ENCODE assay signal across 15 cellular contexts in the genomic region with DNA sequence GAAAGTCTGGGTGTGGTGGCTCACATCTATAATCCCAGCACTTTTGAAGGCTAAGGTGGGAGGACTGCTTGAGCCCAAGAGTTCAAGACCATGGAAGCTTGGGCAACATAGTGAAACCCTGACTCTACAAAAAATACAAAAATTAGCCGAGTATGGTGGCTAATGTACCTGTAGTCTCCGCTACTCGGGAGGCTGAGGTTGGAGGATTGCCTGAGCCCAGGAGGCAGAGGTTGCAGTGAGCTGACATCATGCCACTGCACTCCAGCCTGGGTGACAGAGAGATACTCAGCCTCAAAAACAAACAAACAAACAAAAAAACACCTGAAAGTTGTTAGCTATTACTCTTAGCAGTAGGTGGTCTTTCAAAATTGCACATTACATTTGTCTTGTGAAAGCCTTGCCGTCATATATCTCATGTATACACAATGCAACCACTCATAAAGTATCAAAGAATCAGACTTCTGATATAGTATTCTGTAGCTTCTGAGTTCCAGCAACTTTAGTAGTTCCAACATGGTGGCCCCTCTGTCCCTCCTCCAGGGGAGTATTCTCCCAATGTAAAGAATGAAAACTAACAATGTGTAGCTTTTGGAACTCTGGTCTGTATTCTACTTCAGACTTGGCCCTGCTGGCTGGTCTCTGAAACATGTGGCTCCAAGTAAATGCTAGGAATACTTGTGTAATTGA.
A peak's percentile ranks its signal among the peaks of the same experiment; 100 is the strongest.
DNase-seq lines count a peak whose midpoint lies in the region; ATAC-seq, FAIRE-seq and TF ChIP-seq lines count a peak whose summit lies in the region.
"Had no signal": no experiment of that assay in that cellular context is flagged by ENCODE, and none has a peak within 500 bp of the region (broad histone marks: within the 10 kb centered on the region; RNA-seq: fewer than 3 reads in every experiment).

No MANE protein-coding gene starts in this region.

- TF ChIP-seq CTCF in HepG2 (CRISPR knock-in tag; IDR thresholded peaks at IDR 0.05) (no peak), right lobe of liver (IDR thresholded peaks at IDR 0.05) (no peak), tibial artery (IDR thresholded peaks at IDR 0.05) (no peak)

- ATAC-seq in HepG2 (peak; percentile 82), right lobe of liver (no peak), HG02798 (IDR thresholded peaks at IDR 0.05; ENCODE audit: poor library complexity, unreplicated experiment) (peak; percentile 17), T-helper 17 cell (no peak)
- ATAC-seq: body of pancreas, Panc1 had no signal

- no peak overlapping the region for H2AFZ ChIP-seq in HepG2 (ENCODE audit: low read length)

- WGBS in HepG2 (ENCODE audit: low lambda C conversion rate), result 90% methylated on average over 4 of the region's 4 CpGs
- WGBS in right lobe of liver (ENCODE audit: insufficient coverage, low coverage, low lambda C conversion rate, missing lambda C conversion rate), result 50% methylated on average over 2 of the region's 4 CpGs

- H3K9ac ChIP-seq in HepG2 (ENCODE audit: insufficient read depth, low read depth, low read length), result peak overlapping the region; percentile 5; the same call in 1 of the 2 replicates

- in situ Hi-C loops in HepG2 (cut with HindIII; ENCODE audit: extremely low pct_ligation_motif_present, low pct_unique_long_range_greater_than_20kb), result no loop called here

- TF ChIP-seq EP300 in HepG2 (IDR thresholded peaks at IDR 0.05; ENCODE audit: low read depth in 2 of 2, low read length in 2 of 2), result no peak
- no peak for TF ChIP-seq EP300 in HepG2 (CRISPR knock-in tag; IDR thresholded peaks at IDR 0.05; ENCODE audit: borderline replicate concordance)

- peaks cover 30% of the 10 kb centered on the region for H3K4me1 Mint-ChIP-seq in T-helper 17 cell

- H3K27ac Mint-ChIP-seq in T-helper 17 cell, result peak overlapping the region; percentile 0

- peak overlapping the region; percentile 22 for H3K4me3 Mint-ChIP-seq in T-helper 17 cell

- no peak for TF ChIP-seq POLR2A in HepG2 (IDR thresholded peaks at IDR 0.05; ENCODE audit: insufficient read depth in 1 of 2, low read depth in 2 of 2, low read length in 2 of 2)
- TF ChIP-seq POLR2A in right lobe of liver (IDR thresholded peaks at IDR 0.05), result no peak

- H3K27me3 ChIP-seq in HepG2 (ENCODE audit: control insufficient read depth in 1 of 2, insufficient read depth in 2 of 2, low read length in 2 of 2) (no peaks in the 10 kb centered on the region), right lobe of liver (no peaks in the 10 kb centered on the region), tibial artery (no peaks in the 10 kb centered on the region)
- H3K27me3 ChIP-seq: body of pancreas, ovary, uterus had no signal

- no peaks in the 10 kb centered on the region for H3K27me3 Mint-ChIP-seq in T-helper 17 cell

- H3K79me2 ChIP-seq in HepG2 (ENCODE audit: insufficient read depth, low read length), result no peaks in the 10 kb centered on the region

- H3K36me3 Mint-ChIP-seq in T-helper 17 cell (ENCODE audit: low read depth), result peaks cover 10% of the 10 kb centered on the region

- no peak for DNase-seq in HepG2 (ENCODE audit: low spot score)
- DNase-seq in right lobe of liver, result no peak
- no peak for DNase-seq in T-helper 17 cell
- no peak for DNase-seq in NCI-H526 treated with DMSO at 0.1 percent for 48 hours (lab: John Stamatoyannopoulos, UW)
- no peak for DNase-seq in tibial artery
- no peak for DNase-seq in effector CD8-positive, alpha-beta T cell (lab: John Stamatoyannopoulos, UW)
- DNase-seq in central memory CD4-positive, alpha-beta T cell, result no peak
- DNase-seq: NCI-H2081 treated with DMSO at 0.1 percent for 48 hours, ovary, uterus had no signal

- CTCF ChIA-PET in HepG2 (lab: Yijun Ruan, JAX; ENCODE audit: low intra/inter-chr PET ratio, low total read pairs), result no interaction called here

- intact Hi-C loops in HepG2 (cut with micrococcal nuclease; ENCODE audit: unreplicated experiment), result no loop called here
- intact Hi-C loops in right lobe of liver (cut with DNase I), result no loop called here
- intact Hi-C loops in tibial artery (cut with DNase I; ENCODE audit: low total_unique reads), result no loop called here

- H3K4me3 ChIP-seq in HepG2 (replicated peaks in 1 of 3; ENCODE audit: insufficient read depth in 1 of 3, low read depth in 2 of 3, low read length in 3 of 3), result peak overlapping the region in 1 of 3 experiments; percentile 17; a peak in 1 of 6 replicates
- H3K4me3 ChIP-seq in right lobe of liver, result no peak overlapping the region
- H3K4me3 ChIP-seq in tibial artery, result no peak overlapping the region
- H3K4me3 ChIP-seq: body of pancreas, ovary, uterus had no signal

- TF ChIP-seq RAD21 in HepG2 (CRISPR knock-in tag; IDR thresholded peaks at IDR 0.05), result no peak

- POLR2A ChIA-PET in HepG2 (lab: Yijun Ruan, JAX), result interaction anchor here (0.9 to 1.8 kb wide), 6 partner anchors 30 to 477 kb away, joined by 3 to 8 read pairs (median 4); partner anchors contain the start of gene ERV3-1

- H3K4me2 ChIP-seq in HepG2 (ENCODE audit: low read depth, low read length), result peak overlapping the region; percentile 36

- no peaks in the 10 kb centered on the region for H3K36me3 ChIP-seq in HepG2 (replicated peaks in 1 of 2; ENCODE audit: control insufficient read depth in 1 of 2, insufficient read depth in 2 of 2, low read length in 2 of 2)
- no peaks in the 10 kb centered on the region for H3K36me3 ChIP-seq in right lobe of liver
- H3K36me3 ChIP-seq in tibial artery, result no peaks in the 10 kb centered on the region
- H3K36me3 ChIP-seq: ovary, uterus had no signal

- H3K27ac ChIP-seq in HepG2 (ENCODE audit: extremely low read length, insufficient read depth, low read length) (peak overlapping the region; percentile 69), right lobe of liver (no peak overlapping the region), tibial artery (no peak overlapping the region)
- H3K27ac ChIP-seq: body of pancreas, ovary, uterus had no signal

- BruUV-seq in HepG2 (replicated peaks; lab: Mats Ljungman, UMichigan), result no TSS peak

- peaks cover 5% of the 10 kb centered on the region for H3K9me3 ChIP-seq in HepG2 (ENCODE audit: low read length)
- H3K9me3 ChIP-seq in right lobe of liver, result no peaks in the 10 kb centered on the region
- H3K9me3 ChIP-seq in T-helper 17 cell (ENCODE audit: control insufficient read depth, low read length, poor library complexity, severe bottlenecking), result no peaks in the 10 kb centered on the region
- no peaks in the 10 kb centered on the region for H3K9me3 ChIP-seq in tibial artery
- H3K9me3 ChIP-seq: body of pancreas, ovary, uterus had no signal

- no peak for FAIRE-seq in HepG2 (lab: Jason Lieb, UNC)
- FAIRE-seq: H1, TTC549 had no signal

- H3K4me1 ChIP-seq in HepG2 (ENCODE audit: insufficient read depth, low read length) (peaks cover 59% of the 10 kb centered on the region), right lobe of liver (no peaks in the 10 kb centered on the region), tibial artery (no peaks in the 10 kb centered on the region)
- H3K4me1 ChIP-seq: body of pancreas, uterus had no signal

- no peaks in the 10 kb centered on the region for H4K20me1 ChIP-seq in HepG2 (ENCODE audit: insufficient read depth, low read length)

TF ChIP-seq in HepG2, 621 proteins besides CTCF, POLR2A, EP300 and RAD21 (continues in another document):
- TF ChIP-seq ZNF75D (CRISPR knock-in tag; IDR thresholded peaks at IDR 0.05; ENCODE audit: borderline replicate concordance) (no peak), ZNF788 (CRISPR knock-in tag; IDR thresholded peaks at IDR 0.05; ENCODE audit: borderline replicate concordance) (no peak), ZNF234 (CRISPR knock-in tag; conservative IDR thresholded peaks at IDR 0.05) (no peak), RORA (CRISPR knock-in tag; IDR thresholded peaks at IDR 0.05) (no peak), NR2F2 (IDR thresholded peaks at IDR 0.05; ENCODE audit: borderline replicate concordance, low read depth) (no peak), ZNF282 (IDR thresholded peaks at IDR 0.05; ENCODE audit: partially characterized antibody) (no peak), HDAC1 (CRISPR knock-in tag; IDR thresholded peaks at IDR 0.05) (no peak)
- TF ChIP-seq, protein P1, sequence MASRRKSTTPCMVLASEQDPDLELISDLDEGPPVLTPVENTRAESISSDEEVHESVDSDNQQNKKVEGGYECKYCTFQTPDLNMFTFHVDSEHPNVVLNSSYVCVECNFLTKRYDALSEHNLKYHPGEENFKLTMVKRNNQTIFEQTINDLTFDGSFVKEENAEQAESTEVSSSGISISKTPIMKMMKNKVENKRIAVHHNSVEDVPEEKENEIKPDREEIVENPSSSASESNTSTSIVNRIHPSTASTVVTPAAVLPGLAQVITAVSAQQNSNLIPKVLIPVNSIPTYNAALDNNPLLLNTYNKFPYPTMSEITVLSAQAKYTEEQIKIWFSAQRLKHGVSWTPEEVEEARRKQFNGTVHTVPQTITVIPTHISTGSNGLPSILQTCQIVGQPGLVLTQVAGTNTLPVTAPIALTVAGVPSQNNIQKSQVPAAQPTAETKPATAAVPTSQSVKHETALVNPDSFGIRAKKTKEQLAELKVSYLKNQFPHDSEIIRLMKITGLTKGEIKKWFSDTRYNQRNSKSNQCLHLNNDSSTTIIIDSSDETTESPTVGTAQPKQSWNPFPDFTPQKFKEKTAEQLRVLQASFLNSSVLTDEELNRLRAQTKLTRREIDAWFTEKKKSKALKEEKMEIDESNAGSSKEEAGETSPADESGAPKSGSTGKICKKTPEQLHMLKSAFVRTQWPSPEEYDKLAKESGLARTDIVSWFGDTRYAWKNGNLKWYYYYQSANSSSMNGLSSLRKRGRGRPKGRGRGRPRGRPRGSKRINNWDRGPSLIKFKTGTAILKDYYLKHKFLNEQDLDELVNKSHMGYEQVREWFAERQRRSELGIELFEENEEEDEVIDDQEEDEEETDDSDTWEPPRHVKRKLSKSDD (CRISPR knock-in tag; IDR thresholded peaks at IDR 0.05; ENCODE audit: low read depth), result no peak
- TF ChIP-seq, protein P2, sequence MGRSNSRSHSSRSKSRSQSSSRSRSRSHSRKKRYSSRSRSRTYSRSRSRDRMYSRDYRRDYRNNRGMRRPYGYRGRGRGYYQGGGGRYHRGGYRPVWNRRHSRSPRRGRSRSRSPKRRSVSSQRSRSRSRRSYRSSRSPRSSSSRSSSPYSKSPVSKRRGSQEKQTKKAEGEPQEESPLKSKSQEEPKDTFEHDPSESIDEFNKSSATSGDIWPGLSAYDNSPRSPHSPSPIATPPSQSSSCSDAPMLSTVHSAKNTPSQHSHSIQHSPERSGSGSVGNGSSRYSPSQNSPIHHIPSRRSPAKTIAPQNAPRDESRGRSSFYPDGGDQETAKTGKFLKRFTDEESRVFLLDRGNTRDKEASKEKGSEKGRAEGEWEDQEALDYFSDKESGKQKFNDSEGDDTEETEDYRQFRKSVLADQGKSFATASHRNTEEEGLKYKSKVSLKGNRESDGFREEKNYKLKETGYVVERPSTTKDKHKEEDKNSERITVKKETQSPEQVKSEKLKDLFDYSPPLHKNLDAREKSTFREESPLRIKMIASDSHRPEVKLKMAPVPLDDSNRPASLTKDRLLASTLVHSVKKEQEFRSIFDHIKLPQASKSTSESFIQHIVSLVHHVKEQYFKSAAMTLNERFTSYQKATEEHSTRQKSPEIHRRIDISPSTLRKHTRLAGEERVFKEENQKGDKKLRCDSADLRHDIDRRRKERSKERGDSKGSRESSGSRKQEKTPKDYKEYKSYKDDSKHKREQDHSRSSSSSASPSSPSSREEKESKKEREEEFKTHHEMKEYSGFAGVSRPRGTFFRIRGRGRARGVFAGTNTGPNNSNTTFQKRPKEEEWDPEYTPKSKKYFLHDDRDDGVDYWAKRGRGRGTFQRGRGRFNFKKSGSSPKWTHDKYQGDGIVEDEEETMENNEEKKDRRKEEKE (IDR thresholded peaks at IDR 0.05), result no peak

Comparison
In these comparisons a context has a peak if more than half of its experiments do, and no peak if none do; other contexts are left out.
1. ATAC-seq: peak in HepG2 (single experiment) and HG02798 (single experiment); none in right lobe of liver (0 of 4) and T-helper 17 cell (single experiment).